ENCODE assay signal across 1 cellular context in genomic region chr3:194272221-194272620, GRCh38.
TF ChIP-seq lines count a peak whose summit lies in the region.

No MANE protein-coding gene starts in this region.

TF ChIP-seq in K562, 482 proteins besides CTCF, POLR2A, EP300 and RAD21 (continued from another document):
- TF ChIP-seq, protein P1, sequence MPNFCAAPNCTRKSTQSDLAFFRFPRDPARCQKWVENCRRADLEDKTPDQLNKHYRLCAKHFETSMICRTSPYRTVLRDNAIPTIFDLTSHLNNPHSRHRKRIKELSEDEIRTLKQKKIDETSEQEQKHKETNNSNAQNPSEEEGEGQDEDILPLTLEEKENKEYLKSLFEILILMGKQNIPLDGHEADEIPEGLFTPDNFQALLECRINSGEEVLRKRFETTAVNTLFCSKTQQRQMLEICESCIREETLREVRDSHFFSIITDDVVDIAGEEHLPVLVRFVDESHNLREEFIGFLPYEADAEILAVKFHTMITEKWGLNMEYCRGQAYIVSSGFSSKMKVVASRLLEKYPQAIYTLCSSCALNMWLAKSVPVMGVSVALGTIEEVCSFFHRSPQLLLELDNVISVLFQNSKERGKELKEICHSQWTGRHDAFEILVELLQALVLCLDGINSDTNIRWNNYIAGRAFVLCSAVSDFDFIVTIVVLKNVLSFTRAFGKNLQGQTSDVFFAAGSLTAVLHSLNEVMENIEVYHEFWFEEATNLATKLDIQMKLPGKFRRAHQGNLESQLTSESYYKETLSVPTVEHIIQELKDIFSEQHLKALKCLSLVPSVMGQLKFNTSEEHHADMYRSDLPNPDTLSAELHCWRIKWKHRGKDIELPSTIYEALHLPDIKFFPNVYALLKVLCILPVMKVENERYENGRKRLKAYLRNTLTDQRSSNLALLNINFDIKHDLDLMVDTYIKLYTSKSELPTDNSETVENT (CRISPR knock-in tag; IDR thresholded peaks at IDR 0.05): no peak
